28 cellular contexts compared by ENCODE assay signal in the genomic region with DNA sequence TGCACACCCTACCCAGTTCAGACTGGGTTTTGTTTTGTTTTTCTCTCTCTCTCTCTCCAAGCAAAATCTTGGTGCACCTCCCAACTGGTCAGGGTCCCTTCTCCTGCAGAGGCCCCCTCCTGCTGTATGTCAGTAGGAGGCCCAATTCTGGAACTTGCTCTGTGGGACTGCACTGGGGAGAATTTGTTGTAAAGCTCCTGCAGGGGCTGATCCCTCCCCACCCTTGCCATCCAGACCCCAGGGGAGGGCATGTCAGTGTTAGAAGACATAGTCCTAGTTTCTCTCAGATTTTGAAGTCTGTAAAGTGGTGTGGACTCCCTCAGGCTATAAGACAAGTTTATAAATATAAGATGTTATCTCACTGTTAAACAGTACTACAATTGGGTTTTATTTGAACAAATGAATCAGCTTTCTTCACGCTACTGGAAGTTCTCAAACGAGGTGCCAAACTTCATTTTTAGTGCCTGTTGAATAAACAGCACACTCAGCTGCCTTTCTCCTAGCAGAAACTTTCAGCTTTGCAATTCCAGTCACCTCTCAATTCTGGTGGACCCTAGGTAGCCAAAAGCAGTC.
"Had no signal": no experiment of that assay in that cellular context is flagged by ENCODE, and none has a peak within 500 bp of the region (broad histone marks: within the 10 kb centered on the region; RNA-seq: fewer than 3 reads in every experiment).

No MANE protein-coding gene starts in this region.

- H3K4me3 ChIP-seq: coronary artery, esophagus squamous epithelium, heart right ventricle, lung, mucosa of descending colon, sigmoid colon, suprapubic skin, transverse colon, upper lobe of right lung, uterus had no signal

- H3K36me3 ChIP-seq: esophagus squamous epithelium, heart right ventricle, neutrophil, sigmoid colon, suprapubic skin, transverse colon, upper lobe of right lung, uterus had no signal

- ATAC-seq: heart right ventricle; left colon; mucosa of descending colon; right cardiac atrium; stimulated activated memory B cell treated with anti-CD40 and anti-IgM and Interleukin-4, amounts not matched to agents 10 μg/mL and 1 μg/mL and 100 μg/mL, for 72 hours; stimulated activated naive CD8-positive, alpha-beta T cell treated with anti-CD3 and anti-CD28 coated beads, Interleukin-15, Interleukin-2, amounts not matched to agents 100 U/mL and 50 U/mL, for 24 hours; upper lobe of right lung had no signal

- H3K4me1 ChIP-seq: esophagus squamous epithelium, heart right ventricle, parathyroid adenoma, sigmoid colon, suprapubic skin, transverse colon, upper lobe of right lung, uterus had no signal

- H3K9ac ChIP-seq: parathyroid adenoma had no signal

- H3K27me3 ChIP-seq: esophagus squamous epithelium, neutrophil, sigmoid colon, suprapubic skin, transverse colon, upper lobe of right lung, uterus had no signal

- H3K27ac ChIP-seq: coronary artery, esophagus squamous epithelium, heart right ventricle, neutrophil, parathyroid adenoma, sigmoid colon, suprapubic skin, transverse colon, upper lobe of right lung, uterus had no signal

- H3K9me3 ChIP-seq: esophagus squamous epithelium, heart right ventricle, mucosa of descending colon, neutrophil, sigmoid colon, suprapubic skin, transverse colon, upper lobe of right lung, uterus had no signal

- DNase-seq: dermis blood vessel endothelial cell; effector memory CD4-positive, alpha-beta T cell; erythroblast; esophagus squamous epithelium; foreskin melanocyte; glutamatergic neuron; heart right ventricle; hippocampal formation; immature natural killer cell; islet precursor cell; kidney glomerular epithelial cell; left colon; mucosa of descending colon; naive B cell; right cardiac atrium; sigmoid colon; stimulated activated CD4-positive, alpha-beta T cell treated with anti-CD3 and anti-CD28 coated beads, Interleukin-2, amount 100 ng/mL, for 24 hours; stimulated activated CD4-positive, alpha-beta T cell treated with anti-CD3 and anti-CD28 coated beads, Interleukin-4, amount 100 ng/mL, for 24 hours; stimulated activated naive CD8-positive, alpha-beta T cell treated with anti-CD3 and anti-CD28 coated beads, Interleukin-15, Interleukin-2, amounts not matched to agents 100 U/mL and 50 U/mL, for 24 hours; transverse colon; upper lobe of right lung; uterus had no signal
